34 cellular contexts compared by ENCODE assay signal in the genomic region with DNA sequence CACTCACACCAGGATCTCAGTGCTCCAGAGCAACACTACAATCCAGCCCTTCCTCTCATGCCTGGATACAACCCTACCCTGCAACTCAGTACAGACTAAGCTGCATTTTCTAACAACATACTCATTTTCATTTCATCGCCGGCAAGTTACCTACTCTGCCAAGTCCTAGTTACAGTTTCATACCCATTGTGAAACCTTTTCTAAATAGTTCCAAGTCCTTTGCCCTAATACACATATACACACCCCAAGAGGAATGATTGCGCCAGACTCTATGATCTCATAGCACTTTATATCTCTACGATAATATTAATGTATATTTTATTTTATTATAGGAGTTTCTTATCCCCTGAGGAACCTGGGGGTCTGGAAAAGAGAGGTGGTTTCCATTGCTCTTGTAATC.
"Had no signal": no experiment of that assay in that cellular context is flagged by ENCODE, and none has a peak within 500 bp of the region (broad histone marks: within the 10 kb centered on the region; RNA-seq: fewer than 3 reads in every experiment).

No MANE protein-coding gene starts in this region.

- H3K4me1 ChIP-seq: ascending aorta, left lung, prostate gland, upper lobe of right lung had no signal

- H3K36me3 Mint-ChIP-seq: activated naive CD8-positive, alpha-beta T cell treated with anti-CD3 and anti-CD28 coated beads for 36 hours; stimulated activated memory B cell treated with anti-CD40 and anti-IgM and Interleukin-4, amounts not matched to agents 10 μg/mL and 1 μg/mL and 100 μg/mL, for 72 hours had no signal

- H3K27me3 ChIP-seq: pancreas had no signal

- H3K36me3 ChIP-seq: ascending aorta, brain microvascular endothelial cell, gastroesophageal sphincter, left lung, pancreas, prostate gland, sigmoid colon, upper lobe of right lung had no signal

- H3K27ac ChIP-seq: ascending aorta, brain microvascular endothelial cell, coronary artery, dorsolateral prefrontal cortex, gastroesophageal sphincter, left lung, pancreas, prostate gland, sigmoid colon, upper lobe of right lung, VCaP had no signal

- H3K4me3 Mint-ChIP-seq: immature natural killer cell; stimulated activated memory B cell treated with anti-CD40 and anti-IgM and Interleukin-4, amounts not matched to agents 10 μg/mL and 1 μg/mL and 100 μg/mL, for 72 hours; T-helper 1 cell treated with Interleukin-12 subunit alpha and Interleukin-12 subunit beta and Interleukin-4 antibody, amounts not matched to agents 30 μg/mL and 1 μg/mL, for 36 hours had no signal

- H3K27ac Mint-ChIP-seq: activated naive CD8-positive, alpha-beta T cell treated with anti-CD3 and anti-CD28 coated beads for 36 hours; immature natural killer cell; stimulated activated memory B cell treated with anti-CD40 and anti-IgM and Interleukin-4, amounts not matched to agents 10 μg/mL and 1 μg/mL and 100 μg/mL, for 72 hours; stimulated activated naive CD8-positive, alpha-beta T cell treated with anti-CD3 and anti-CD28 coated beads, Interleukin-15, amount 100 ng/mL, for 72 hours; T-helper 1 cell treated with Interleukin-12 subunit alpha and Interleukin-12 subunit beta and Interleukin-4 antibody, amounts not matched to agents 30 μg/mL and 1 μg/mL, for 36 hours had no signal

- H3K4me1 Mint-ChIP-seq: immature natural killer cell; stimulated activated memory B cell treated with anti-CD40 and anti-IgM and Interleukin-4, amounts not matched to agents 10 μg/mL and 1 μg/mL and 100 μg/mL, for 72 hours had no signal

- DNase-seq: activated CD4-positive, alpha-beta T cell treated with anti-CD3 and anti-CD28 coated beads for 48 hours; activated CD4-positive, alpha-beta T cell treated with anti-CD3 and anti-CD28 coated beads, Interleukin-2, amount 50 U/mL, for 48 hours; activated CD8-positive, alpha-beta memory T cell treated with anti-CD3 and anti-CD28 coated beads for 24 hours; activated effector memory CD4-positive, alpha-beta T cell treated with Interleukin-2 at 50 U/mL for 16 hours; activated naive CD4-positive, alpha-beta T cell treated with Interleukin-2 at 50 U/mL for 16 hours; activated naive CD8-positive, alpha-beta T cell treated with anti-CD3 and anti-CD28 coated beads for 36 hours; brain microvascular endothelial cell; dorsolateral prefrontal cortex; effector memory CD4-positive, alpha-beta T cell; erythroblast; head of caudate nucleus; hippocampal formation; immature natural killer cell; left lung; mucosa of descending colon; nucleus accumbens; pancreas; retina; sigmoid colon; small intestine; stimulated activated CD4-positive, alpha-beta T cell treated with anti-CD3 and anti-CD28 coated beads, Interleukin-4, amount 100 ng/mL, for 24 hours; stimulated activated naive CD8-positive, alpha-beta T cell treated with anti-CD3 and anti-CD28 coated beads, Interleukin-15, amount 100 ng/mL, for 72 hours; substantia nigra; T-helper 9 cell; upper lobe of right lung had no signal

- H3K4me3 ChIP-seq: ascending aorta, coronary artery, dorsolateral prefrontal cortex, gastroesophageal sphincter, left lung, lung, mucosa of descending colon, pancreas, prostate gland, sigmoid colon, upper lobe of right lung had no signal

- H3K9me3 Mint-ChIP-seq: activated naive CD8-positive, alpha-beta T cell treated with anti-CD3 and anti-CD28 coated beads for 36 hours; stimulated activated memory B cell treated with anti-CD40 and anti-IgM and Interleukin-4, amounts not matched to agents 10 μg/mL and 1 μg/mL and 100 μg/mL, for 72 hours; stimulated activated naive CD8-positive, alpha-beta T cell treated with anti-CD3 and anti-CD28 coated beads, Interleukin-15, amount 100 ng/mL, for 72 hours; T-helper 1 cell treated with Interleukin-12 subunit alpha and Interleukin-12 subunit beta and Interleukin-4 antibody, amounts not matched to agents 30 μg/mL and 1 μg/mL, for 36 hours had no signal

- ATAC-seq: activated CD4-positive, CD25-positive, alpha-beta regulatory T cell treated with anti-CD3 and anti-CD28 coated beads, Interleukin-2, amount 50 U/mL, for 24 hours; gastroesophageal sphincter; left lung; mucosa of descending colon; pancreas; stimulated activated memory B cell treated with anti-CD40 and anti-IgM and Interleukin-4, amounts not matched to agents 10 μg/mL and 1 μg/mL and 100 μg/mL, for 72 hours; stimulated activated naive CD8-positive, alpha-beta T cell treated with anti-CD3 and anti-CD28 coated beads, Interleukin-15, amount 100 ng/mL, for 72 hours; upper lobe of right lung had no signal

- H3K9me3 ChIP-seq: ascending aorta, gastroesophageal sphincter, left lung, mucosa of descending colon, pancreas, prostate gland, sigmoid colon, upper lobe of right lung had no signal
